Comparison of ENCODE assay signal across 1 cellular context in genomic region chr19:24060687-24061356, GRCh38.
TF ChIP-seq lines count a peak whose summit lies in the region.

No MANE protein-coding gene starts in this region.

TF ChIP-seq in HEK293, 187 proteins besides CTCF, POLR2A, EP300 and RAD21 (continued from another document):
- TF ChIP-seq ZNF529 (tag by site-specific recombination; IDR thresholded peaks at IDR 0.05; ENCODE audit: insufficient replicate concordance): no peak
- TF ChIP-seq ZNF629 (tag by site-specific recombination; IDR thresholded peaks at IDR 0.05): peak; percentile 47; the same call in 1 of the 2 replicates
- peak; percentile 52 for TF ChIP-seq SP7 (tag by site-specific recombination; IDR thresholded peaks at IDR 0.05)
- TF ChIP-seq ZBTB44 (tag by site-specific recombination; IDR thresholded peaks at IDR 0.05): no peak
- no peak for TF ChIP-seq ZNF280C (tag by site-specific recombination; IDR thresholded peaks at IDR 0.05)
- no peak for TF ChIP-seq REPIN1 (tag by site-specific recombination; IDR thresholded peaks at IDR 0.05; ENCODE audit: low read depth)
- TF ChIP-seq ZNF404 (tag by site-specific recombination; IDR thresholded peaks at IDR 0.05): no peak
